In genomic region chr2:124810132-124810531, GRCh38 we compare ENCODE assay signal across 10 cellular contexts.
DNase-seq lines count a peak whose midpoint lies in the region; ATAC-seq and TF ChIP-seq lines count a peak whose summit lies in the region.
"Had no signal": no experiment of that assay in that cellular context is flagged by ENCODE, and none has a peak within 500 bp of the region (broad histone marks: within the 10 kb centered on the region; RNA-seq: fewer than 3 reads in every experiment).

No MANE protein-coding gene starts in this region.

- no peak overlapping the region for H3K9ac ChIP-seq in endodermal cell (ENCODE audit: extremely low read depth, low read length, poor library complexity, severe bottlenecking)
- no peak overlapping the region for H3K9ac ChIP-seq in neural progenitor cell

- TF ChIP-seq CTCF in GM23338 (conservative IDR thresholded peaks at IDR 0.05; ENCODE audit: low read depth in 2 of 2) (peak; percentile 59 to 76), endodermal cell (conservative IDR thresholded peaks at IDR 0.05) (peak; percentile 75), neural progenitor cell (IDR thresholded peaks at IDR 0.05) (peak; percentile 60), ascending aorta (IDR thresholded peaks at IDR 0.05) (no peak)

- intact Hi-C loops in ascending aorta (cut with DNase I), result no loop called here

- no peak overlapping the region for H3K4me3 Mint-ChIP-seq in GM23338
- no peak overlapping the region for H3K4me3 Mint-ChIP-seq in endodermal cell
- no peak overlapping the region for H3K4me3 Mint-ChIP-seq in neural progenitor cell

- no peaks in the 10 kb centered on the region for H4K20me1 ChIP-seq in GM23338 (replicated peaks; ENCODE audit: insufficient read depth)
- no peaks in the 10 kb centered on the region for H4K20me1 ChIP-seq in neural progenitor cell (ENCODE audit: low read depth)

- DNase-seq in GM23338 (ENCODE audit: low spot score) (peak; percentile 68), NCI-H510A (lab: John Stamatoyannopoulos, UW) (peak; percentile 31), endodermal cell (peak; percentile 77), neural progenitor cell (ENCODE audit: low spot score) (peak; percentile 77), ascending aorta (ENCODE audit: low spot score in 2 of 2) (no peak), GF-D8 (lab: John Stamatoyannopoulos, UW) (no peak)
- DNase-seq: activated CD4-positive, alpha-beta T cell treated with anti-CD3 and anti-CD28 coated beads, Interleukin-2, amount 50 U/mL, for 4 hours; cerebellar nuclear complex; stimulated activated CD4-positive, alpha-beta T cell treated with anti-CD3 and anti-CD28 coated beads, Interleukin-4, amount 100 ng/mL, for 1 hour had no signal

- H3K9me3 Mint-ChIP-seq in GM23338 (no peaks in the 10 kb centered on the region), endodermal cell (no peaks in the 10 kb centered on the region), neural progenitor cell (peaks cover 2% of the 10 kb centered on the region)

- no peak overlapping the region for H3K27ac ChIP-seq in GM23338 (ENCODE audit: low read depth)
- no peak overlapping the region for H3K27ac ChIP-seq in endodermal cell (ENCODE audit: low read depth, low read length)
- H3K27ac ChIP-seq in neural progenitor cell, result no peak overlapping the region
- H3K27ac ChIP-seq in ascending aorta, result no peak overlapping the region

- H3K36me3 Mint-ChIP-seq in GM23338 (ENCODE audit: low read depth) (no peaks in the 10 kb centered on the region), endodermal cell (ENCODE audit: low read depth) (no peaks in the 10 kb centered on the region), neural progenitor cell (no peaks in the 10 kb centered on the region)

- H3F3A ChIP-seq in GM23338 (replicated peaks; ENCODE audit: low read depth) (no peaks in the 10 kb centered on the region), neural progenitor cell (ENCODE audit: low read depth) (no peaks in the 10 kb centered on the region)

- peaks cover 12% of the 10 kb centered on the region; the same call in 1 of the 2 replicates for H3K9me2 ChIP-seq in GM23338 (ENCODE audit: insufficient read depth)

- ATAC-seq in GM23338, result peak; percentile 80
- no peak for ATAC-seq in GM21619 (IDR thresholded peaks at IDR 0.05; ENCODE audit: unreplicated experiment)

- WGBS in endodermal cell (ENCODE audit: insufficient coverage in 1 of 2, insufficient read length in 1 of 2), 2 experiments, result 43 to 54% methylated on average over 4 of the region's 4 CpGs

- H2AFZ ChIP-seq in GM23338 (no peak overlapping the region), neural progenitor cell (replicated peaks) (no peak overlapping the region)

- H3K9me3 ChIP-seq in endodermal cell (ENCODE audit: control insufficient read depth, low read length), result no peaks in the 10 kb centered on the region
- no peaks in the 10 kb centered on the region for H3K9me3 ChIP-seq in neural progenitor cell (ENCODE audit: low read depth)
- no peaks in the 10 kb centered on the region for H3K9me3 ChIP-seq in ascending aorta

- H3K4me1 ChIP-seq in GM23338 (ENCODE audit: insufficient read depth) (no peaks in the 10 kb centered on the region), endodermal cell (ENCODE audit: control insufficient read depth, insufficient read depth, low read length) (no peaks in the 10 kb centered on the region), neural progenitor cell (peaks cover 3% of the 10 kb centered on the region), ascending aorta (no peaks in the 10 kb centered on the region)

- H3K27ac Mint-ChIP-seq in GM23338 (no peak overlapping the region), endodermal cell (no peak overlapping the region), neural progenitor cell (no peak overlapping the region)

- no peak overlapping the region for H3K4me2 ChIP-seq in GM23338
- no peak overlapping the region for H3K4me2 ChIP-seq in neural progenitor cell

- H3K27me3 ChIP-seq in GM23338 (ENCODE audit: insufficient read depth) (no peaks in the 10 kb centered on the region), endodermal cell (ENCODE audit: control insufficient read depth, insufficient read depth, low read length, poor library complexity, severe bottlenecking) (no peaks in the 10 kb centered on the region), neural progenitor cell (no peaks in the 10 kb centered on the region), ascending aorta (no peaks in the 10 kb centered on the region)

- H3K79me2 ChIP-seq in GM23338 (replicated peaks; ENCODE audit: insufficient read depth) (no peaks in the 10 kb centered on the region), neural progenitor cell (ENCODE audit: low read depth) (no peaks in the 10 kb centered on the region)

- H3K27me3 Mint-ChIP-seq in GM23338 (ENCODE audit: insufficient read depth, low read depth, poor library complexity) (no peaks in the 10 kb centered on the region), endodermal cell (ENCODE audit: insufficient read depth) (no peaks in the 10 kb centered on the region), neural progenitor cell (ENCODE audit: insufficient read depth, low read depth) (peaks cover 10% of the 10 kb centered on the region)

- no peaks in the 10 kb centered on the region for H3K4me1 Mint-ChIP-seq in GM23338
- H3K4me1 Mint-ChIP-seq in endodermal cell, result peaks cover 1% of the 10 kb centered on the region
- H3K4me1 Mint-ChIP-seq in neural progenitor cell, result peaks cover 35% of the 10 kb centered on the region

- no peak overlapping the region for H3K4me3 ChIP-seq in GM23338
- no peak overlapping the region for H3K4me3 ChIP-seq in endodermal cell (ENCODE audit: low read length)
- no peak overlapping the region for H3K4me3 ChIP-seq in neural progenitor cell
- H3K4me3 ChIP-seq in ascending aorta, result no peak overlapping the region

- H3K36me3 ChIP-seq in GM23338 (ENCODE audit: insufficient read depth) (no peaks in the 10 kb centered on the region), endodermal cell (ENCODE audit: control insufficient read depth, insufficient read depth, low read length) (no peaks in the 10 kb centered on the region), neural progenitor cell (no peaks in the 10 kb centered on the region), ascending aorta (no peaks in the 10 kb centered on the region)

TF ChIP-seq in GM23338, 12 proteins besides CTCF, POLR2A, EP300 and RAD21 (continues in another document):
- TF ChIP-seq ZNF462 (CRISPR knock-in tag; IDR thresholded peaks at IDR 0.05), result no peak

Comparison
In these comparisons a context has a peak if more than half of its experiments do, and no peak if none do; other contexts are left out.
1. DNase-seq: peak in GM23338 (single experiment), NCI-H510A (single experiment), endodermal cell (single experiment) and neural progenitor cell (single experiment); none in ascending aorta (0 of 2) and GF-D8 (single experiment).
2. CTCF ChIP-seq: peak in GM23338 (2 of 2), endodermal cell (single experiment) and neural progenitor cell (single experiment); none in ascending aorta (0 of 3).